1 cellular context compared by ENCODE assay signal in genomic region chr15:84716036-84716732, GRCh38.
A peak's percentile ranks its signal among the peaks of the same experiment; 100 is the strongest.
TF ChIP-seq lines count a peak whose summit lies in the region.

TSS of gene SEC11A (minus strand) at chr15:84716139. CDS start at chr15:84716075, 64 bp downstream.

TF ChIP-seq in H1, 55 proteins besides CTCF, POLR2A, EP300 and RAD21 (continued from another document):
- peak; percentile 59 to 86 for TF ChIP-seq SIN3A (conservative IDR thresholded peaks at IDR 0.05 in 1 of 2, IDR thresholded peaks at IDR 0.05 in 1 of 2; ENCODE audit: low read depth in 1 of 2, low read length in 2 of 2)
- peak; percentile 37 for TF ChIP-seq CTBP2 (IDR thresholded peaks at IDR 0.05; ENCODE audit: borderline replicate concordance, insufficient read depth, insufficient read length, low read length)
- 0 out of 2 replicates have a peak, but pooled peaks have one; percentile 17 for TF ChIP-seq SP4 (IDR thresholded peaks at IDR 0.05; ENCODE audit: low read length)
- TF ChIP-seq YY1 (IDR thresholded peaks at IDR 0.05; ENCODE audit: low read depth, low read length) = peak; percentile 76; the same call in 1 of the 2 replicates
- peak; percentile 96 for TF ChIP-seq POLR2AphosphoS5 (IDR thresholded peaks at IDR 0.05; ENCODE audit: low read depth, low read length)
- peak; percentile 99 for TF ChIP-seq GABPA (IDR thresholded peaks at IDR 0.05; ENCODE audit: borderline replicate concordance, insufficient read depth, low read length)
- TF ChIP-seq CHD1 (IDR thresholded peaks at IDR 0.05; ENCODE audit: low read depth, low read length) = no peak
- TF ChIP-seq, protein P1, sequence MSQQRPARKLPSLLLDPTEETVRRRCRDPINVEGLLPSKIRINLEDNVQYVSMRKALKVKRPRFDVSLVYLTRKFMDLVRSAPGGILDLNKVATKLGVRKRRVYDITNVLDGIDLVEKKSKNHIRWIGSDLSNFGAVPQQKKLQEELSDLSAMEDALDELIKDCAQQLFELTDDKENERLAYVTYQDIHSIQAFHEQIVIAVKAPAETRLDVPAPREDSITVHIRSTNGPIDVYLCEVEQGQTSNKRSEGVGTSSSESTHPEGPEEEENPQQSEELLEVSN (IDR thresholded peaks at IDR 0.05) = peak; percentile 19; the same call in 1 of the 2 replicates
- TF ChIP-seq TBP (IDR thresholded peaks at IDR 0.05; ENCODE audit: low read depth, low read length) = peak; percentile 86
- TF ChIP-seq JUND (IDR thresholded peaks at IDR 0.05; ENCODE audit: low read length) = no peak
- peak; percentile 95 for TF ChIP-seq RBBP5 (IDR thresholded peaks at IDR 0.05; ENCODE audit: borderline replicate concordance, low read depth, low read length)
- peak; percentile 78 for TF ChIP-seq KDM4A (IDR thresholded peaks at IDR 0.05; ENCODE audit: low read depth, low read length, severe bottlenecking)
- TF ChIP-seq SP2 (IDR thresholded peaks at IDR 0.05; ENCODE audit: low read length) = peak; percentile 7; the same call in 1 of the 2 replicates
- peak; percentile 73 for TF ChIP-seq TAF7 (optimal IDR thresholded peaks at IDR 0.05; ENCODE audit: borderline replicate concordance, low read depth, low read length)
- no peak for TF ChIP-seq KDM1A (IDR thresholded peaks at IDR 0.05; ENCODE audit: borderline replicate concordance, low read length)
- TF ChIP-seq KDM5A (IDR thresholded peaks at IDR 0.05; ENCODE audit: low read length) = peak; percentile 72; the same call in 1 of the 2 replicates
- peak; percentile 94 for TF ChIP-seq TAF1 (IDR thresholded peaks at IDR 0.05; ENCODE audit: low read depth, low read length)
- TF ChIP-seq JUN (IDR thresholded peaks at IDR 0.05; ENCODE audit: low read depth, low read length) = no peak
